ENCODE assay signal across 23 cellular contexts in the genomic region with DNA sequence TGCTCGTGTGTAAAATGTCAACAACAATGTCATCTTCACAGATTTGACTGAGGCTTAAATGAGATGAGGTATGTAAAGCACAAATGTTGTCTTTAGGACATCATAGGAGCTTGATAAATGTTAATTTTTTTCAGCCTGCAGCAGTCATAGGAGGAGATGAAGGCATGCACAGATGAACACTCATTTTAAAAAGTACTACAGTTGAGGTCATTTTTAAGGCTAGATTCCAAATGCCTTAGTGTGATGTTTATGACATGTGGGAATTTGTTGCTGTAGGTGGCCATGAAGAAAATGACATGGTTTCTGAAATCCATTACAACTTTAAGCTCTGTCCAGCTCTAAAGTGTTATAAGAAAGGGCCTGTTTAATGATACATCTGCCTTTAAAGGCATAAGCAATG.
"Had no signal": no experiment of that assay in that cellular context is flagged by ENCODE, and none has a peak within 500 bp of the region (broad histone marks: within the 10 kb centered on the region; RNA-seq: fewer than 3 reads in every experiment).

No MANE protein-coding gene starts in this region.

- H3K9me3 Mint-ChIP-seq: central memory CD8-positive, alpha-beta T cell; stimulated activated naive CD8-positive, alpha-beta T cell treated with anti-CD3 and anti-CD28 coated beads, Interleukin-15, amount 100 ng/mL, for 72 hours had no signal

- H3K4me1 Mint-ChIP-seq: activated naive CD4-positive, alpha-beta T cell treated with anti-CD3 and anti-CD28 coated beads, Interleukin-2, amount 10 ng/mL, durations not matched to agents 7 days and 5 days; central memory CD8-positive, alpha-beta T cell; stimulated activated effector memory CD8-positive, alpha-beta T cell treated with anti-CD3 and anti-CD28 coated beads, Interleukin-12 subunit alpha, Interleukin-12 subunit beta, amount 100 ng/mL, for 72 hours; stimulated activated naive CD8-positive, alpha-beta T cell treated with anti-CD3 and anti-CD28 coated beads, Interleukin-15, amount 100 ng/mL, for 72 hours had no signal

- H3K36me3 Mint-ChIP-seq: activated naive CD4-positive, alpha-beta T cell treated with anti-CD3 and anti-CD28 coated beads, Interleukin-2, amount 10 ng/mL, durations not matched to agents 7 days and 5 days; stimulated activated effector memory CD8-positive, alpha-beta T cell treated with anti-CD3 and anti-CD28 coated beads, Interleukin-12 subunit alpha, Interleukin-12 subunit beta, amount 100 ng/mL, for 72 hours had no signal

- DNase-seq: activated CD4-positive, alpha-beta T cell treated with anti-CD3 and anti-CD28 coated beads for 4 hours; activated CD4-positive, alpha-beta T cell treated with anti-CD3 and anti-CD28 coated beads, Interleukin-2, amount 50 U/mL, for 4 hours; activated gamma-delta T cell; activated naive CD4-positive, alpha-beta T cell treated with anti-CD3 and anti-CD28 coated beads, Interleukin-2, amount 10 ng/mL, durations not matched to agents 7 days and 5 days; amygdala; dermis blood vessel endothelial cell; effector CD4-positive, alpha-beta T cell; esophagus squamous epithelium; head of caudate nucleus; hippocampal formation; left cardiac atrium; left ventricle myocardium superior; small intestine; stimulated activated CD4-positive, alpha-beta T cell treated with anti-CD3 and anti-CD28 coated beads, Interleukin-4, amount 100 ng/mL, for 24 hours; stimulated activated naive CD8-positive, alpha-beta T cell treated with anti-CD3 and anti-CD28 coated beads, Interleukin-15, amount 100 ng/mL, for 72 hours; substantia nigra; upper lobe of left lung had no signal

- ATAC-seq: left cardiac atrium; left ventricle myocardium superior; sciatic nerve; stimulated activated effector memory CD8-positive, alpha-beta T cell treated with anti-CD3 and anti-CD28 coated beads, Interleukin-12 subunit alpha, Interleukin-12 subunit beta, amount 100 ng/mL, for 72 hours; stimulated activated naive CD8-positive, alpha-beta T cell treated with anti-CD3 and anti-CD28 coated beads, Interleukin-15, amount 100 ng/mL, for 72 hours had no signal

- H3K27ac ChIP-seq: epithelial cell of prostate, esophagus squamous epithelium, upper lobe of left lung, vagina had no signal

- H3K4me3 ChIP-seq: esophagus squamous epithelium, upper lobe of left lung, vagina had no signal

- H3K9me3 ChIP-seq: esophagus squamous epithelium, upper lobe of left lung, vagina had no signal

- H3K27me3 ChIP-seq: esophagus squamous epithelium, upper lobe of left lung, vagina had no signal

- H3K27me3 Mint-ChIP-seq: stimulated activated naive CD8-positive, alpha-beta T cell treated with anti-CD3 and anti-CD28 coated beads, Interleukin-15, amount 100 ng/mL, for 72 hours had no signal

- H3K4me1 ChIP-seq: esophagus squamous epithelium, upper lobe of left lung, vagina had no signal

- H3K36me3 ChIP-seq: vagina had no signal

- H3K4me3 Mint-ChIP-seq: activated naive CD4-positive, alpha-beta T cell treated with anti-CD3 and anti-CD28 coated beads, Interleukin-2, amount 10 ng/mL, durations not matched to agents 7 days and 5 days; central memory CD8-positive, alpha-beta T cell; nephron; stimulated activated effector memory CD8-positive, alpha-beta T cell treated with anti-CD3 and anti-CD28 coated beads, Interleukin-12 subunit alpha, Interleukin-12 subunit beta, amount 100 ng/mL, for 72 hours; stimulated activated naive CD8-positive, alpha-beta T cell treated with anti-CD3 and anti-CD28 coated beads, Interleukin-15, amount 100 ng/mL, for 72 hours had no signal

- H3K27ac Mint-ChIP-seq: activated naive CD4-positive, alpha-beta T cell treated with anti-CD3 and anti-CD28 coated beads, Interleukin-2, amount 10 ng/mL, durations not matched to agents 7 days and 5 days; nephron; stimulated activated effector memory CD8-positive, alpha-beta T cell treated with anti-CD3 and anti-CD28 coated beads, Interleukin-12 subunit alpha, Interleukin-12 subunit beta, amount 100 ng/mL, for 72 hours; stimulated activated naive CD8-positive, alpha-beta T cell treated with anti-CD3 and anti-CD28 coated beads, Interleukin-15, amount 100 ng/mL, for 72 hours had no signal
